14 cellular contexts compared by ENCODE assay signal in genomic region chr18:14921547-14921946, GRCh38.
A peak's percentile ranks its signal among the peaks of the same experiment; 100 is the strongest.
DNase-seq lines count a peak whose midpoint lies in the region; ATAC-seq, FAIRE-seq and TF ChIP-seq lines count a peak whose summit lies in the region.
"Had no signal": no experiment of that assay in that cellular context is flagged by ENCODE, and none has a peak within 500 bp of the region (broad histone marks: within the 10 kb centered on the region; RNA-seq: fewer than 3 reads in every experiment).

No MANE protein-coding gene starts in this region.

- DNase-seq in LNCaP clone FGC (ENCODE audit: low read depth) (peak; percentile 89), left colon (no peak), prostate gland (ENCODE audit: low spot score) (peak; percentile 60), foreskin fibroblast (no peak), NCI-H128 (lab: John Stamatoyannopoulos, UW; ENCODE audit: unreplicated experiment) (no peak), HTR-8/SVneo (ENCODE audit: insufficient read length, low spot score) (no peak)
- DNase-seq: AML-193; CD4-positive, CD25-positive, alpha-beta regulatory T cell; DMS53; GF-D8; H7 had no signal

- no peaks in the 10 kb centered on the region for H3K27me3 ChIP-seq in prostate gland (replicated peaks; ENCODE audit: insufficient read depth)
- H3K27me3 ChIP-seq: BLaER1 had no signal

- peak overlapping the region; percentile 62 for H3K27ac ChIP-seq in C4-2B
- peak overlapping the region in 1 of 2 donors; percentile 43 for H3K27ac ChIP-seq in prostate gland
- H3K27ac ChIP-seq: BLaER1 had no signal

- 36% methylated on average over 4 of the region's 4 CpGs for WGBS in prostate gland

- TF ChIP-seq CTCF in C4-2B (conservative IDR thresholded peaks at IDR 0.05) = no peak
- no peak for TF ChIP-seq CTCF in LNCaP clone FGC (IDR thresholded peaks at IDR 0.05; ENCODE audit: control insufficient read depth, extremely low read depth, insufficient read depth)
- TF ChIP-seq CTCF in prostate gland (IDR thresholded peaks at IDR 0.05) = no peak
- no peak for TF ChIP-seq CTCF in foreskin fibroblast (IDR thresholded peaks at IDR 0.05; ENCODE audit: low read depth, low read length)

- H3K36me3 ChIP-seq in prostate gland = no peaks in the 10 kb centered on the region
- H3K36me3 ChIP-seq: BLaER1 had no signal

- ATAC-seq in left colon = peak; percentile 71

- H3K4me3 ChIP-seq in LNCaP clone FGC (ENCODE audit: low read depth, low read length) (no peak overlapping the region), prostate gland (no peak overlapping the region), foreskin fibroblast (ENCODE audit: low read depth in 1 of 2, low read length in 2 of 2) (no peak overlapping the region)
- H3K4me3 ChIP-seq: BLaER1, GM23338 had no signal

- no peaks in the 10 kb centered on the region for H3K9me3 ChIP-seq in prostate gland
- H3K9me3 ChIP-seq: BLaER1 had no signal

- no peak for TF ChIP-seq POLR2A in prostate gland (IDR thresholded peaks at IDR 0.05)

- FAIRE-seq in HTR-8/SVneo (lab: Jason Lieb, UNC) = no peak

- H3K4me1 ChIP-seq in prostate gland (replicated peaks) = no peaks in the 10 kb centered on the region

- intact Hi-C loops in left colon (cut with DNase I, micrococcal nuclease) (no loop called here), prostate gland (cut with DNase I) (no loop called here)

Comparison
In these comparisons a context has a peak if more than half of its experiments do, and no peak if none do; other contexts are left out.
1. DNase-seq: peak in LNCaP clone FGC (single experiment) and prostate gland (single experiment); none in left colon (0 of 2), foreskin fibroblast (0 of 2), NCI-H128 (single experiment) and HTR-8/SVneo (single experiment).